In the genomic region with DNA sequence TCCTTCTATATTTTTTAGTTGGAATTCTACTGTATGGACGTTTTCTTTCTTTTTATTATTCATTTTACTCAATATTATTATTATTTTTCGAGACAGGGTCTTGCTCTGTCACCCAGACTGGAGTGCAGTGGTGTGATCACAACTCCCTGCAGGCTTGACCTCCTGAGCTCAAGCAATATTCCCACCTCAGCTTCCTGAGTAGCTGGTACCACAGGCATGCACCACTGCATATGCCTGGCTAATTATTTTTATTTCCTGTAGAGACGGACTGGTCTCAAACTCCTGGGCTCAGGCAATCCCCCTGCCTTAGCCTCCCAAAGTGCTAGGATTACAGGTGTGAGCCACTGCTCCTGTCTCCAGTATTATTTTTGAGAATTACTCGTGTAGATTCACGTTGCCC, we compare ENCODE assay signal across 21 cellular contexts. TPM values are rescaled to one million over a fixed set of nuclear protein-coding genes. Genes with fewer than 3 reads are reported as not detected.
DNase-seq lines count a peak whose midpoint lies in the region; ATAC-seq lines count a peak whose summit lies in the region.
"Had no signal": no experiment of that assay in that cellular context is flagged by ENCODE, and none has a peak within 500 bp of the region (broad histone marks: within the 10 kb centered on the region; RNA-seq: fewer than 3 reads in every experiment).

No MANE protein-coding gene starts in this region.

- H3K4me1 ChIP-seq in BLaER1 treated with 17β-estradiol and CSF1 and Interleukin-3, amounts not matched to agents 10 nM and 100 nM: peaks cover 5 to 52% (median 32%) of the 10 kb centered on the region in 10 experiments; a peak in 18 of 20 replicates
- H3K4me1 ChIP-seq: A549, BE2C, Caco-2 had no signal

- no peaks in the 10 kb centered on the region for H3K36me3 ChIP-seq in BLaER1 treated with 17β-estradiol and CSF1 and Interleukin-3, amounts not matched to agents 10 nM and 100 nM
- H3K36me3 ChIP-seq: BE2C had no signal

- H3K4me3 Mint-ChIP-seq in naive thymus-derived CD8-positive, alpha-beta T cell: no peak overlapping the region
- H3K4me3 Mint-ChIP-seq: CD4-positive, CD25-positive, alpha-beta regulatory T cell; CD8-positive, alpha-beta T cell; GM23338; H9 had no signal

- no peaks in the 10 kb centered on the region for H3K9me3 ChIP-seq in BLaER1 treated with 17β-estradiol and CSF1 and Interleukin-3, amounts not matched to agents 10 nM and 100 nM (replicated peaks in 1 of 11)
- H3K9me3 ChIP-seq: A549, BE2C, Caco-2 had no signal

- H3K27ac ChIP-seq in BLaER1 treated with 17β-estradiol and CSF1 and Interleukin-3, amounts not matched to agents 10 nM and 100 nM: peak overlapping the region in 2 of 11 experiments; percentile 66 to 71; a peak in 2 of 22 replicates
- H3K27ac ChIP-seq: A549, C4-2B had no signal

- peak overlapping the region in 10 of 11 experiments; percentile 12 to 85 (median 63); a peak in 13 of 22 replicates for H3K4me2 ChIP-seq in BLaER1 treated with 17β-estradiol and CSF1 and Interleukin-3, amounts not matched to agents 10 nM and 100 nM
- H3K4me2 ChIP-seq: A549, GM23338 had no signal

- H3K9ac ChIP-seq in BLaER1 treated with 17β-estradiol and CSF1 and Interleukin-3, amounts not matched to agents 10 nM and 100 nM: no peak overlapping the region

- H3K27me3 ChIP-seq in BLaER1 treated with 17β-estradiol and CSF1 and Interleukin-3, amounts not matched to agents 10 nM and 100 nM: no peaks in the 10 kb centered on the region
- H3K27me3 ChIP-seq: BE2C had no signal

- no peaks in the 10 kb centered on the region for H3K4me1 Mint-ChIP-seq in naive thymus-derived CD8-positive, alpha-beta T cell
- H3K4me1 Mint-ChIP-seq: CD4-positive, CD25-positive, alpha-beta regulatory T cell; GM23338 had no signal

- no peaks in the 10 kb centered on the region for H3K27me3 Mint-ChIP-seq in naive thymus-derived CD8-positive, alpha-beta T cell

- H3K9me3 Mint-ChIP-seq in naive thymus-derived CD8-positive, alpha-beta T cell: no peaks in the 10 kb centered on the region
- H3K9me3 Mint-ChIP-seq: CD4-positive, CD25-positive, alpha-beta regulatory T cell; CD8-positive, alpha-beta T cell; GM23338; H9 had no signal

- no peaks in the 10 kb centered on the region for H4K20me1 ChIP-seq in BLaER1 treated with 17β-estradiol and CSF1 and Interleukin-3, amounts not matched to agents 10 nM and 100 nM

- no peaks in the 10 kb centered on the region for H3K36me3 Mint-ChIP-seq in naive thymus-derived CD8-positive, alpha-beta T cell
- H3K36me3 Mint-ChIP-seq: CD4-positive, CD25-positive, alpha-beta regulatory T cell; CD8-positive, alpha-beta T cell had no signal

- no peak overlapping the region for H3K4me3 ChIP-seq in BLaER1 treated with 17β-estradiol and CSF1 and Interleukin-3, amounts not matched to agents 10 nM and 100 nM
- H3K4me3 ChIP-seq: A549, GM23338 had no signal

- H3K27ac Mint-ChIP-seq in naive thymus-derived CD8-positive, alpha-beta T cell: peak overlapping the region in 1 of 10 donors; percentile 51
- H3K27ac Mint-ChIP-seq: CD4-positive, CD25-positive, alpha-beta regulatory T cell; CD8-positive, alpha-beta T cell; GM23338; H9 had no signal

- POLR2A ChIA-PET in naive thymus-derived CD8-positive, alpha-beta T cell (lab: Charles Lee): interaction anchor here (1.8 kb wide), 1 partner anchor 34 kb away, joined by 7 read pairs; a partner anchor contains a TSS

- ATAC-seq in GM18868 (IDR thresholded peaks at IDR 0.05; ENCODE audit: unreplicated experiment): no peak
- ATAC-seq in naive thymus-derived CD8-positive, alpha-beta T cell: no peak
- ATAC-seq: A549; CD8-positive, alpha-beta T cell; GM23338; HCT116 had no signal

- DNase-seq in glomerular visceral epithelial cell (ENCODE audit: extremely low spot score) (peak; percentile 55), kidney tubule cell (ENCODE audit: low spot score) (peak; percentile 86), renal cortical epithelial cell (ENCODE audit: low read depth) (peak; percentile 81)
- no peak for DNase-seq in naive thymus-derived CD8-positive, alpha-beta T cell
- no peak for DNase-seq in activated naive CD4-positive, alpha-beta T cell treated with anti-CD3 and anti-CD28 coated beads, Interleukin-2, amount 50 U/mL, for 16 hours
- DNase-seq: 8988T; ACHN; AML-193; BE2C; Caco-2; CD4-positive, CD25-positive, alpha-beta regulatory T cell; CD8-positive, alpha-beta T cell; DMS153; DND-41; H9 had no signal

RNA-seq across cellular contexts. Expression of a gene that starts 34.0 kb away (rescaled TPM):
- 11.0 and 16.1 TPM in 2 replicates for total RNA-seq in renal cortical epithelial cell
- 10 to 100 TPM; 17.1 to 23.1 TPM for total RNA-seq in naive thymus-derived CD8-positive, alpha-beta T cell
- polyA plus RNA-seq in naive thymus-derived CD8-positive, alpha-beta T cell: 1 to 10 TPM; 3.5 to 5.6 (median 3.8) TPM

Comparison
In these comparisons a context has a peak if more than half of its experiments do, and no peak if none do; other contexts are left out.
1. DNase-seq: peak in glomerular visceral epithelial cell (single experiment), kidney tubule cell (single experiment) and renal cortical epithelial cell (single experiment); none in naive thymus-derived CD8-positive, alpha-beta T cell (0 of 10) and activated naive CD4-positive, alpha-beta T cell treated with anti-CD3 and anti-CD28 coated beads, Interleukin-2, amount 50 U/mL, for 16 hours (single experiment).